ENCODE assay signal across 32 cellular contexts in the genomic region with DNA sequence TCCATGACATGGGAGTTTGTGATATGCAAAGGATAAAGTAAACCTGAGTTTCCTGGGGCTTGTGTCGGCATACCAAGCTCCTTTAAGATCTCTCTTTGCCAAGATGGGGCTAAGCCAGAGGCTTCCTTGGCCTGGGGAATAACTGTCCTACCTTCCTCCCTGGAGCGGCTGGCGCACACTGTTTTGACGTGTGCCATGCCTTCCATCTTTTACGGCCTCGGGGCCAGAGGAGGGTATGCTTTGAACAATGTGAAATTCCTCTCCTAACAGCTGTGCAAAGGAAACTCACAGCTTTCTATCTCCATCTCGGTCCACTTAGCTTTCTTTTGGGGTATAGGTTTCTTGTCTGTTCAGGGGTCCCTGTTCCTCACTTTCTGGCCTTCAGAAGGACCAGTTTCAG. TPM values are rescaled to one million over a fixed set of nuclear protein-coding genes. Genes with fewer than 3 reads are reported as not detected.
"Had no signal": no experiment of that assay in that cellular context is flagged by ENCODE, and none has a peak within 500 bp of the region (broad histone marks: within the 10 kb centered on the region; RNA-seq: fewer than 3 reads in every experiment).

No MANE protein-coding gene starts in this region.

- ATAC-seq: activated CD4-positive, CD25-positive, alpha-beta regulatory T cell treated with anti-CD3 and anti-CD28 coated beads, Interleukin-2, amount 50 U/mL, for 24 hours; activated CD8-positive, alpha-beta T cell treated with anti-CD3 and anti-CD28 coated beads for 36 hours; activated T-cell treated with anti-CD3 and anti-CD28 coated beads, Interleukin-2, amount 50 U/mL, for 4 hours; activated T-helper 17 cell treated with anti-CD3 and anti-CD28 coated beads, Interleukin-2, amount 50 U/mL, for 72 hours; gastroesophageal sphincter; T-helper 17 cell had no signal

- H3K4me3 ChIP-seq: breast epithelium, cardiac muscle cell, colonic mucosa, esophagus squamous epithelium, gastroesophageal sphincter had no signal

- DNase-seq: activated B cell treated with CpG ODN at 0.5 μM for 24 hours; activated CD4-positive, alpha-beta T cell treated with anti-CD3 and anti-CD28 coated beads for 48 hours; activated CD4-positive, alpha-beta T cell treated with anti-CD3 and anti-CD28 coated beads, Interleukin-2, amount 50 U/mL, for 1 hour; activated CD4-positive, alpha-beta T cell treated with anti-CD3 and anti-CD28 coated beads, Interleukin-2, amount 50 U/mL, for 48 hours; activated CD8-positive, alpha-beta memory T cell treated with anti-CD3 and anti-CD28 coated beads for 24 hours; activated CD8-positive, alpha-beta T cell treated with anti-CD3 and anti-CD28 coated beads for 36 hours; activated effector memory CD4-positive, alpha-beta T cell treated with Interleukin-2 at 50 U/mL for 16 hours; activated gamma-delta T cell treated with Interleukin-2 at 50 U/mL for 16 hours; activated naive CD4-positive, alpha-beta T cell treated with anti-CD3 and anti-CD28 coated beads, Interleukin-2, amount 50 U/mL, for 16 hours; activated naive CD4-positive, alpha-beta T cell treated with Interleukin-2 at 50 U/mL for 16 hours; activated T-cell treated with anti-CD3 and anti-CD28 coated beads, Interleukin-2, amount 50 U/mL, for 4 hours; amniotic stem cell; anterior cingulate cortex; central memory CD4-positive, alpha-beta T cell; cerebellar nuclear complex; colonic mucosa; effector CD8-positive, alpha-beta T cell; esophagus squamous epithelium; foreskin melanocyte; T-helper 1 cell; T-helper 17 cell; T1000; WERI-Rb-1 had no signal

- H3K4me1 ChIP-seq: breast epithelium, colonic mucosa had no signal

- H3K36me3 ChIP-seq: breast epithelium, cardiac muscle cell, colonic mucosa, esophagus squamous epithelium, gastroesophageal sphincter, WERI-Rb-1 had no signal

- H3K27me3 ChIP-seq: breast epithelium, cardiac muscle cell, colonic mucosa, esophagus squamous epithelium had no signal

- H3K9me3 ChIP-seq: breast epithelium, colonic mucosa, esophagus squamous epithelium, gastroesophageal sphincter had no signal

- H3K27ac ChIP-seq: breast epithelium, cardiac muscle cell, colonic mucosa, epithelial cell of prostate, esophagus squamous epithelium, gastroesophageal sphincter, WERI-Rb-1 had no signal

RNA-seq across cellular contexts. Expression of gene NTF3, which starts 55.2 kb away (rescaled TPM):
- total RNA-seq: activated B cell treated with CpG ODN at 0.5 μM for 24 hours; activated CD8-positive, alpha-beta T cell treated with anti-CD3 and anti-CD28 coated beads for 36 hours; activated T-cell treated with anti-CD3 and anti-CD28 coated beads, Interleukin-2, amount 50 U/mL, for 4 hours; activated T-helper 17 cell treated with anti-CD3 and anti-CD28 coated beads, Interleukin-2, amount 50 U/mL, for 72 hours; dermis microvascular lymphatic vessel endothelial cell; endothelial cell of umbilical vein; glomerular endothelial cell; T-helper 17 cell had no signal
